In genomic region chr7:54839538-54840213, GRCh38 we compare ENCODE assay signal across 8 cellular contexts.
DNase-seq lines count a peak whose midpoint lies in the region; ATAC-seq and TF ChIP-seq lines count a peak whose summit lies in the region.

No MANE protein-coding gene starts in this region.

- intact Hi-C loops in Calu3 (cut with micrococcal nuclease; ENCODE audit: unreplicated experiment) (loop anchor here (1.0 to 2.0 kb wide), 3 partner anchors 51 to 415 kb away; no protein-coding TSS in a partner anchor), ascending aorta (cut with DNase I) (loop anchor here (1.0 to 5.0 kb wide), 5 partner anchors 50 to 528 kb away; partner anchors contain the start of gene LANCL2), upper lobe of right lung (cut with DNase I) (no loop called here)

- peak overlapping the region; percentile 27 for H3K27ac Mint-ChIP-seq in Calu3 (ENCODE audit: unreplicated experiment)

- H3K4me1 ChIP-seq in ascending aorta (peaks cover 0 to 30% of the 10 kb centered on the region in 2 donors), upper lobe of right lung (no peaks in the 10 kb centered on the region)

- H3K36me3 Mint-ChIP-seq in Calu3 (ENCODE audit: insufficient read depth, unreplicated experiment) = no peaks in the 10 kb centered on the region

- CTCF ChIA-PET in Calu3 (lab: Charles Lee) = interaction anchor here (0.8 to 3.6 kb wide), 7 partner anchors 17 to 526 kb away, joined by 3 to 47 read pairs (median 4); no protein-coding TSS in a partner anchor

- H3K27me3 Mint-ChIP-seq in Calu3 (ENCODE audit: unreplicated experiment) = no peaks in the 10 kb centered on the region

- H3K27me3 ChIP-seq in ascending aorta (no peaks in the 10 kb centered on the region), upper lobe of right lung (no peaks in the 10 kb centered on the region)

- peaks cover 31% of the 10 kb centered on the region for H3K4me1 Mint-ChIP-seq in Calu3 (ENCODE audit: low read depth, unreplicated experiment)

- DNase-seq in Calu3 (peak; percentile 95), HT1080 (ENCODE audit: low read depth) (peak; percentile 74), ascending aorta (ENCODE audit: low spot score in 2 of 2) (peak in 1 of 2 donors; percentile 84), islet precursor cell (peak; percentile 87), upper lobe of right lung (peak; percentile 86), GF-D8 (lab: John Stamatoyannopoulos, UW) (no peak), NCI-H69 (lab: John Stamatoyannopoulos, UW) (no peak)
- no peak for DNase-seq in activated T-cell treated with anti-CD3 and anti-CD28 coated beads, Interleukin-2, amount 50 U/mL, for 48 hours

- H3K4me3 Mint-ChIP-seq in Calu3 (ENCODE audit: low read depth, unreplicated experiment) = peak overlapping the region; percentile 13

- no peak overlapping the region for H3K27ac ChIP-seq in ascending aorta
- no peak overlapping the region for H3K27ac ChIP-seq in upper lobe of right lung

- no peaks in the 10 kb centered on the region for H3K36me3 ChIP-seq in ascending aorta
- no peaks in the 10 kb centered on the region for H3K36me3 ChIP-seq in upper lobe of right lung

- H3K9me3 ChIP-seq in ascending aorta (no peaks in the 10 kb centered on the region), upper lobe of right lung (no peaks in the 10 kb centered on the region)

- peak; percentile 98 for ATAC-seq in upper lobe of right lung

- TF ChIP-seq CTCF in Calu3 (IDR thresholded peaks at IDR 0.05; ENCODE audit: unreplicated experiment) (peak; percentile 96), ascending aorta (IDR thresholded peaks at IDR 0.05) (peak; percentile 56 to 70 (median 68)), upper lobe of right lung (IDR thresholded peaks at IDR 0.05) (peak; percentile 74)

- BruUV-seq in Calu3 (replicated peaks; lab: Mats Ljungman, UMichigan) = no TSS peak

- H3K4me3 ChIP-seq in ascending aorta (no peak overlapping the region), upper lobe of right lung (no peak overlapping the region)

- no peaks in the 10 kb centered on the region for H3K9me3 Mint-ChIP-seq in Calu3 (ENCODE audit: low read depth, unreplicated experiment)

Comparison
In these comparisons a context has a peak if more than half of its experiments do, and no peak if none do; other contexts are left out.
1. DNase-seq: peak in Calu3 (single experiment), HT1080 (single experiment), islet precursor cell (single experiment) and upper lobe of right lung (single experiment); none in GF-D8 (single experiment), NCI-H69 (single experiment) and activated T-cell treated with anti-CD3 and anti-CD28 coated beads, Interleukin-2, amount 50 U/mL, for 48 hours (0 of 2).
2. Peak in every context shown above with its lines, with median percentiles within 50 percentile points of each other: CTCF ChIP-seq.